12 cellular contexts compared by ENCODE assay signal in genomic region chr5:133285583-133286021, GRCh38.
A peak's percentile ranks its signal among the peaks of the same experiment; 100 is the strongest.
DNase-seq lines count a peak whose midpoint lies in the region; ATAC-seq, FAIRE-seq and TF ChIP-seq lines count a peak whose summit lies in the region.
"Had no signal": no experiment of that assay in that cellular context is flagged by ENCODE, and none has a peak within 500 bp of the region (broad histone marks: within the 10 kb centered on the region; RNA-seq: fewer than 3 reads in every experiment).

No MANE protein-coding gene starts in this region.

- H2AFZ ChIP-seq in K562 (ENCODE audit: low read depth, low read length): no peak overlapping the region

- H3K27me3 ChIP-seq in K562 (ENCODE audit: control insufficient read depth in 2 of 2, insufficient read depth in 2 of 2, low read length in 2 of 2): peaks cover 0 to 24% of the 10 kb centered on the region in 2 experiments; a peak in 3 of 5 replicates

- no peaks in the 10 kb centered on the region for H3K4me1 Mint-ChIP-seq in activated naive CD8-positive, alpha-beta T cell treated with anti-CD3 and anti-CD28 coated beads for 36 hours
- H3K4me1 Mint-ChIP-seq: activated naive CD4-positive, alpha-beta T cell treated with anti-CD3 and anti-CD28 coated beads, Interleukin-2, amount 50 U/mL, for 24 hours had no signal

- no peaks in the 10 kb centered on the region for H4K20me1 ChIP-seq in K562 (replicated peaks; ENCODE audit: control insufficient read depth, insufficient read depth, low read length)

- no TSS peak for BruUV-seq in K562 (replicated peaks; lab: Mats Ljungman, UMichigan)

- no peaks in the 10 kb centered on the region for H3K9me1 ChIP-seq in K562 (ENCODE audit: control insufficient read depth, insufficient read depth, low read length)

- no peak overlapping the region for H3K4me2 ChIP-seq in K562 (ENCODE audit: insufficient read depth, low read length)

- TF ChIP-seq POLR2A in K562 (conservative IDR thresholded peaks at IDR 0.05): no peak

- DNase-seq in AG10803 (ENCODE audit: low read depth): peak; percentile 10
- DNase-seq in HTR-8/SVneo (ENCODE audit: insufficient read length, low spot score): peak; percentile 71
- no peak for DNase-seq in K562 (ENCODE audit: extremely low read depth in 1 of 4, low spot score in 3 of 4)
- peak; percentile 94 for DNase-seq in left lobe of liver (ENCODE audit: low spot score)
- no peak for DNase-seq in activated naive CD8-positive, alpha-beta T cell treated with anti-CD3 and anti-CD28 coated beads for 36 hours
- no peak for DNase-seq in G401 (ENCODE audit: low spot score)
- DNase-seq in activated effector memory CD4-positive, alpha-beta T cell treated with anti-CD3 and anti-CD28 coated beads, Interleukin-2, amount 50 U/mL, for 16 hours: no peak
- DNase-seq: DMS79 treated with DMSO at 0.1 percent for 48 hours, naive B cell, NCI-H2081 treated with DMSO at 0.1 percent for 48 hours had no signal

- TF ChIP-seq EP300 in K562 (IDR thresholded peaks at IDR 0.05; ENCODE audit: low read length): no peak

- H3K4me3 ChIP-seq in AG10803 (ENCODE audit: low read length) (no peak overlapping the region), K562 (no peak overlapping the region)

- H3K4me1 ChIP-seq in K562 (replicated peaks in 1 of 2; ENCODE audit: control insufficient read depth in 2 of 2, insufficient read depth in 2 of 2, low read length in 2 of 2): no peaks in the 10 kb centered on the region

- in situ Hi-C loops in K562 (cut with MboI) (no loop called here), G401 (cut with HindIII; ENCODE audit: low sequenced_read_pairs) (no loop called here)

- 0% methylated on average over 7 of the region's 7 CpGs for WGBS in K562 (ENCODE audit: insufficient coverage, low coverage, missing lambda C conversion rate)

- no peak for TF ChIP-seq RAD21 in K562 (CRISPR knock-in tag; conservative IDR thresholded peaks at IDR 0.05 in 1 of 2, IDR thresholded peaks at IDR 0.05 in 1 of 2)

- no peak overlapping the region for H3K9ac ChIP-seq in K562 (ENCODE audit: insufficient read depth in 1 of 2, low read depth in 2 of 2, low read length in 2 of 2)

- intact Hi-C loops in K562 (cut with micrococcal nuclease): no loop called here

- H3K79me2 ChIP-seq in K562 (ENCODE audit: control insufficient read depth, insufficient read depth, low read length): no peaks in the 10 kb centered on the region

- H3K9me3 ChIP-seq in K562 (replicated peaks; ENCODE audit: control insufficient read depth, insufficient read depth, low read depth, low read length): no peaks in the 10 kb centered on the region

- POLR2A ChIA-PET in K562 (lab: Yijun Ruan, JAX): interaction anchor here (0.6 to 1.6 kb wide), 3 partner anchors 12 to 531 kb away, joined by 3 to 6 read pairs (median 4); no protein-coding TSS in a partner anchor

- no peak overlapping the region for H3K4me3 Mint-ChIP-seq in activated naive CD8-positive, alpha-beta T cell treated with anti-CD3 and anti-CD28 coated beads for 36 hours
- H3K4me3 Mint-ChIP-seq: activated naive CD4-positive, alpha-beta T cell treated with anti-CD3 and anti-CD28 coated beads, Interleukin-2, amount 50 U/mL, for 24 hours; naive B cell had no signal

- TF ChIP-seq CTCF in AG10803 (conservative IDR thresholded peaks at IDR 0.05; ENCODE audit: low read length): no peak
- no peak for TF ChIP-seq CTCF in K562 (IDR thresholded peaks at IDR 0.05 in 2 of 3, conservative IDR thresholded peaks at IDR 0.05 in 1 of 3; ENCODE audit: insufficient read depth in 2 of 3, low read depth in 1 of 3, low read length in 3 of 3)

- no peaks in the 10 kb centered on the region for H3K27me3 Mint-ChIP-seq in activated naive CD8-positive, alpha-beta T cell treated with anti-CD3 and anti-CD28 coated beads for 36 hours
- H3K27me3 Mint-ChIP-seq: activated naive CD4-positive, alpha-beta T cell treated with anti-CD3 and anti-CD28 coated beads, Interleukin-2, amount 50 U/mL, for 24 hours; naive B cell had no signal

- H3K36me3 ChIP-seq in K562 (ENCODE audit: control insufficient read depth, insufficient read depth, low read length): no peaks in the 10 kb centered on the region

- H3K9me3 Mint-ChIP-seq in activated naive CD8-positive, alpha-beta T cell treated with anti-CD3 and anti-CD28 coated beads for 36 hours: no peaks in the 10 kb centered on the region
- H3K9me3 Mint-ChIP-seq: activated naive CD4-positive, alpha-beta T cell treated with anti-CD3 and anti-CD28 coated beads, Interleukin-2, amount 50 U/mL, for 24 hours had no signal

- no peak overlapping the region for H3K27ac ChIP-seq in K562 (ENCODE audit: extremely low read depth, low read depth, low read length)

- CTCF ChIA-PET in K562 (lab: Yijun Ruan, JAX; ENCODE audit: low intra/inter-chr PET ratio): no interaction called here

- H3K27ac Mint-ChIP-seq in activated naive CD8-positive, alpha-beta T cell treated with anti-CD3 and anti-CD28 coated beads for 36 hours: no peak overlapping the region
- H3K27ac Mint-ChIP-seq: activated naive CD4-positive, alpha-beta T cell treated with anti-CD3 and anti-CD28 coated beads, Interleukin-2, amount 50 U/mL, for 24 hours; naive B cell had no signal

- ATAC-seq in K562 (0 out of 3 replicates have a peak, but pooled peaks have one; percentile 23), left lobe of liver (peak; percentile 95), GM19455 (IDR thresholded peaks at IDR 0.05; ENCODE audit: unreplicated experiment) (no peak)

- H3K36me3 Mint-ChIP-seq in activated naive CD8-positive, alpha-beta T cell treated with anti-CD3 and anti-CD28 coated beads for 36 hours: no peaks in the 10 kb centered on the region
- H3K36me3 Mint-ChIP-seq: activated naive CD4-positive, alpha-beta T cell treated with anti-CD3 and anti-CD28 coated beads, Interleukin-2, amount 50 U/mL, for 24 hours; naive B cell had no signal

- FAIRE-seq in HTR-8/SVneo (lab: Jason Lieb, UNC) (peak; percentile 65), K562 (lab: Jason Lieb, UNC) (no peak)

TF ChIP-seq in K562, 482 proteins besides CTCF, POLR2A, EP300 and RAD21:
- TF ChIP-seq BHLHE40 (IDR thresholded peaks at IDR 0.05; ENCODE audit: low read length) (peak; percentile 69), PBX2 (CRISPR knock-in tag; IDR thresholded peaks at IDR 0.05; ENCODE audit: low read depth) (no peak), PBX2 (tag; conservative IDR thresholded peaks at IDR 0.05; ENCODE audit: low read depth) (peak; percentile 40; the same call in 1 of the 2 replicates), SPI1 (IDR thresholded peaks at IDR 0.05; ENCODE audit: borderline replicate concordance, low read depth, low read length) (peak; percentile 32; the same call in 1 of the 2 replicates), NCOA2 (IDR thresholded peaks at IDR 0.05; ENCODE audit: partially characterized antibody in 2 of 2) (no peak), TFE3 (CRISPR knock-in tag; IDR thresholded peaks at IDR 0.05) (peak; percentile 63)

Comparison
In these comparisons a context has a peak if more than half of its experiments do, and no peak if none do; other contexts are left out.
1. DNase-seq: peak in AG10803 (single experiment), HTR-8/SVneo (single experiment) and left lobe of liver (single experiment); none in K562 (0 of 4), activated naive CD8-positive, alpha-beta T cell treated with anti-CD3 and anti-CD28 coated beads for 36 hours (single experiment), G401 (single experiment) and activated effector memory CD4-positive, alpha-beta T cell treated with anti-CD3 and anti-CD28 coated beads, Interleukin-2, amount 50 U/mL, for 16 hours (single experiment).